25 cellular contexts compared by ENCODE assay signal in the genomic region with DNA sequence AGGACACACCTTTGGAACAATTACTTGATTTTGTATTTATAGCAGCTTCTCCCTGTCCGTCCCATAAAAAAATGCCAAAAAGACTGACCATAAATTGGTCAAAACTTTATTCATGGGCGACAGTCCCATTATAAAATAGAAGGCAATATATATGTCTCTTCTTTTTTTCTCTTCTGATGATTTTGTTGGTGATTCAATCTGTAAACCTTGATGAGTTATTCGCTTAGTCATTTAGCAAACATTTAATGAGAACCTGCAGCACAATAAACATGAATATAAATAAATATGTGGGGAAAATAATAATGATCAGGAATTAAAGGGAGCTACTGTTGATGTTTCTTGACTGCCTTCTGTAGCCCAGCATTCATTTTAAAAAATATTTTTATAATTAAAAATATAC.
DNase-seq lines count a peak whose midpoint lies in the region; ATAC-seq and TF ChIP-seq lines count a peak whose summit lies in the region.
"Had no signal": no experiment of that assay in that cellular context is flagged by ENCODE, and none has a peak within 500 bp of the region (broad histone marks: within the 10 kb centered on the region; RNA-seq: fewer than 3 reads in every experiment).

No MANE protein-coding gene starts in this region.

- H3K27me3 ChIP-seq in PC-3 (ENCODE audit: low read length) (no peaks in the 10 kb centered on the region), smooth muscle cell (ENCODE audit: low read depth) (no peaks in the 10 kb centered on the region)
- H3K27me3 ChIP-seq: left lung had no signal

- no peaks in the 10 kb centered on the region for H3K79me2 ChIP-seq in PC-3 (ENCODE audit: low read length)
- H3K79me2 ChIP-seq in smooth muscle cell (ENCODE audit: low read depth): no peaks in the 10 kb centered on the region

- H2AFZ ChIP-seq in PC-3 (ENCODE audit: low read length) (no peak overlapping the region), smooth muscle cell (ENCODE audit: low read depth) (no peak overlapping the region)
- H2AFZ ChIP-seq: GM23338 had no signal

- DNase-seq in HCEC 1CT (peak; percentile 27), PC-3 (peak; percentile 78), epithelial cell of prostate (ENCODE audit: low read depth, low spot score) (no peak), smooth muscle cell (lab: John Stamatoyannopoulos, UW; ENCODE audit: unreplicated experiment) (no peak), NCI-H128 (lab: John Stamatoyannopoulos, UW; ENCODE audit: unreplicated experiment) (no peak)
- no peak for DNase-seq in stimulated activated naive CD4-positive, alpha-beta T cell treated with Interleukin-2 at 50 U/mL for 16 hours (lab: John Stamatoyannopoulos, UW)
- DNase-seq: activated CD4-positive, alpha-beta T cell treated with anti-CD3 and anti-CD28 coated beads, Interleukin-2, amount 50 U/mL, for 4 hours; activated CD8-positive, alpha-beta memory T cell treated with anti-CD3 and anti-CD28 coated beads, Interleukin-2, amount 50 U/mL, for 48 hours; CD4-positive, CD25-positive, alpha-beta regulatory T cell; dermis blood vessel endothelial cell; GDM1; Karpas-422; left lung; naive thymus-derived CD8-positive, alpha-beta T cell; NCI-H1092 treated with DMSO at 0.1 percent for 48 hours; NCI-H2029 treated with DMSO at 0.1 percent for 48 hours; NCI-H226; NCI-H774; right cardiac atrium; stimulated activated naive CD8-positive, alpha-beta T cell treated with anti-CD3 and anti-CD28 coated beads, Interleukin-15, Interleukin-2, amounts not matched to agents 100 U/mL and 50 U/mL, for 24 hours; T1000 had no signal

- CTCF ChIA-PET in PC-3 (lab: Charles Lee): interaction anchor here (0.8 to 1.4 kb wide), 2 partner anchors 59 to 621 kb away, joined by 3 to 5 read pairs; no protein-coding TSS in a partner anchor

- 92% methylated on average over 3 of the region's 3 CpGs for WGBS in smooth muscle cell (ENCODE audit: low lambda C conversion rate)

- H3K9ac ChIP-seq in PC-3 (ENCODE audit: low read length) (peak overlapping the region; percentile 72), smooth muscle cell (ENCODE audit: low read depth) (no peak overlapping the region)

- H3K36me3 ChIP-seq in PC-3 (ENCODE audit: low read depth, low read length): no peaks in the 10 kb centered on the region
- no peaks in the 10 kb centered on the region for H3K36me3 ChIP-seq in smooth muscle cell (ENCODE audit: low read depth)
- H3K36me3 ChIP-seq: left lung had no signal

- BruUV-seq in PC-3 (replicated peaks; lab: Mats Ljungman, UMichigan): no TSS peak

- H3K4me1 ChIP-seq in PC-3 (ENCODE audit: insufficient read depth, low read length) (peaks cover 57% of the 10 kb centered on the region), smooth muscle cell (ENCODE audit: low read depth) (peaks cover 21% of the 10 kb centered on the region)

- H3K27ac ChIP-seq in PC-3 (ENCODE audit: low read length) (peak overlapping the region; percentile 97), epithelial cell of prostate (peak overlapping the region; percentile 93), smooth muscle cell (ENCODE audit: low read depth) (peak overlapping the region; percentile 91)
- H3K27ac ChIP-seq: left lung had no signal

- ATAC-seq in PC-3 (peak; percentile 25), GM18511 (IDR thresholded peaks at IDR 0.05; ENCODE audit: unreplicated experiment) (no peak)
- ATAC-seq: activated T-helper 17 cell treated with anti-CD3 and anti-CD28 coated beads, Interleukin-2, amount 50 U/mL, for 72 hours; GM23338; left lung; naive thymus-derived CD8-positive, alpha-beta T cell; right cardiac atrium; stimulated activated naive CD8-positive, alpha-beta T cell treated with anti-CD3 and anti-CD28 coated beads, Interleukin-15, Interleukin-2, amounts not matched to agents 100 U/mL and 50 U/mL, for 24 hours; WTC11 had no signal

- peak overlapping the region; percentile 70 for H3K4me2 ChIP-seq in PC-3 (ENCODE audit: low read length)
- peak overlapping the region; percentile 44 for H3K4me2 ChIP-seq in smooth muscle cell
- H3K4me2 ChIP-seq: GM23338 had no signal

- POLR2A ChIA-PET in PC-3 (lab: Charles Lee; ENCODE audit: unreplicated experiment): interaction anchor here (0.5 to 1.3 kb wide), 7 partner anchors 14 to 622 kb away, joined by 3 to 7 read pairs (median 4); no protein-coding TSS in a partner anchor

- H3F3A ChIP-seq in PC-3 (ENCODE audit: low read length, unreplicated experiment) (peaks cover 6% of the 10 kb centered on the region), smooth muscle cell (ENCODE audit: low read depth) (no peaks in the 10 kb centered on the region)

- H3K4me3 ChIP-seq in PC-3 (ENCODE audit: low read length) (no peak overlapping the region), smooth muscle cell (no peak overlapping the region)
- H3K4me3 ChIP-seq: GM23338, left lung had no signal

- no peak for TF ChIP-seq CTCF in PC-3 (conservative IDR thresholded peaks at IDR 0.05; ENCODE audit: low read depth, low read length)
- no peak for TF ChIP-seq CTCF in smooth muscle cell (IDR thresholded peaks at IDR 0.05; ENCODE audit: borderline replicate concordance, insufficient read depth, poor library complexity, severe bottlenecking)

- H3K9me3 ChIP-seq in PC-3 (ENCODE audit: low read length) (no peaks in the 10 kb centered on the region), smooth muscle cell (replicated peaks; ENCODE audit: low read depth) (no peaks in the 10 kb centered on the region)
- H3K9me3 ChIP-seq: left lung had no signal

- H4K20me1 ChIP-seq in PC-3 (ENCODE audit: low read length): no peaks in the 10 kb centered on the region
- no peaks in the 10 kb centered on the region for H4K20me1 ChIP-seq in smooth muscle cell (ENCODE audit: low read depth)

- intact Hi-C loops in PC-3 (cut with micrococcal nuclease): loop anchor here (1.0 to 5.0 kb wide), 3 partner anchors 14 to 293 kb away; no protein-coding TSS in a partner anchor

- no peaks in the 10 kb centered on the region for H3K9me2 ChIP-seq in PC-3 (replicated peaks; ENCODE audit: low read length)

Comparison
In these comparisons a context has a peak if more than half of its experiments do, and no peak if none do; other contexts are left out.
1. DNase-seq: peak in HCEC 1CT (single experiment) and PC-3 (single experiment); none in epithelial cell of prostate (single experiment), smooth muscle cell (single experiment), stimulated activated naive CD4-positive, alpha-beta T cell treated with Interleukin-2 at 50 U/mL for 16 hours (single experiment) and NCI-H128 (single experiment).
2. Peak in every context shown above with its lines, with median percentiles within 50 percentile points of each other: H3K27ac ChIP-seq.